ENCODE assay signal across 8 cellular contexts in the genomic region with DNA sequence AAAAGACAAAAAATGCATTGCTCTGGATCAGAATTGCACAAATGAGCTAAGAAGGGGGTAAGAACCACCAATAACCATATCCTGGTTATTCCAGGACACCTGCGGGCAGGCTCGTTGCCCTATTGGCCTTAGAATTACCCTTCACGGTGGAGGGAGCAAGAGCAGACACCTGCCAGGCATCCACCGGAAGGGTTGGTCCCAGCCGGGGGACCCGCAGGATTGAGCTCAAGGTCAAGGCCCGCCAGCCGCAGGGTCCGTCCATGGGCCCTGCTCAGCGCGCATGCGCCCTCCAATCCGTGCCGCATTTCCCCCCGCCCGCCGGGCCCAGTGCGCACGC. TPM values are rescaled to one million over a fixed set of nuclear protein-coding genes. Genes with fewer than 3 reads are reported as not detected.
DNase-seq lines count a peak whose midpoint lies in the region; TF ChIP-seq lines count a peak whose summit lies in the region.

No MANE protein-coding gene starts in this region.

- peaks cover 64% of the 10 kb centered on the region for H4K20me1 ChIP-seq in osteoblast (ENCODE audit: insufficient read depth, low read length)

- DNase-seq in activated T-cell treated with anti-CD3 and anti-CD28 coated beads, Interleukin-2, amount 50 U/mL, for 1 hour, result peak; percentile 97
- DNase-seq in activated T-cell treated with anti-CD3 and anti-CD28 coated beads, Interleukin-2, amount 50 U/mL, for 48 hours, result no peak
- DNase-seq in SJCRH30 (peak in 1 of 2 experiments; percentile 90), esophagus squamous epithelium (lab: John Stamatoyannopoulos, UW) (no peak), osteoblast (ENCODE audit: insufficient read length, low spot score, missing footprints) (peak; percentile 99), ACHN (no peak), DMS79 treated with DMSO at 0.1 percent for 48 hours (lab: John Stamatoyannopoulos, UW) (no peak), globus pallidus (ENCODE audit: low spot score) (no peak)

- peak overlapping the region; percentile 96 for H3K4me3 ChIP-seq in SJCRH30
- peak overlapping the region; percentile 95 to 100 (median 99) for H3K4me3 ChIP-seq in esophagus squamous epithelium
- peak overlapping the region; percentile 100 for H3K4me3 ChIP-seq in osteoblast (ENCODE audit: insufficient read depth, low read length)

- peaks cover 71% of the 10 kb centered on the region for H3K79me2 ChIP-seq in osteoblast (ENCODE audit: insufficient read depth, low read length)

- H3K36me3 ChIP-seq in SJCRH30 (peaks cover 50% of the 10 kb centered on the region), esophagus squamous epithelium (peaks cover 37 to 57% (median 38%) of the 10 kb centered on the region in 3 donors), osteoblast (ENCODE audit: insufficient read depth, low read length) (peaks cover 47% of the 10 kb centered on the region)

- H2AFZ ChIP-seq in osteoblast (ENCODE audit: low read length), result no peak overlapping the region

- H3K27me3 ChIP-seq in SJCRH30 (no peaks in the 10 kb centered on the region), esophagus squamous epithelium (no peaks in the 10 kb centered on the region), osteoblast (ENCODE audit: insufficient read depth, low read length) (no peaks in the 10 kb centered on the region)

- H3K27ac ChIP-seq in SJCRH30 (peak overlapping the region; percentile 99), esophagus squamous epithelium (peak overlapping the region; percentile 97 to 100 (median 98)), osteoblast (ENCODE audit: low read depth, low read length) (peak overlapping the region; percentile 95)

- intact Hi-C loops in esophagus squamous epithelium (cut with DNase I), result no loop called here

- H3K9me3 ChIP-seq in SJCRH30 (replicated peaks) (no peaks in the 10 kb centered on the region), esophagus squamous epithelium (no peaks in the 10 kb centered on the region), osteoblast (ENCODE audit: low read depth, low read length) (no peaks in the 10 kb centered on the region)

- in situ Hi-C loops in ACHN (cut with HindIII; ENCODE audit: low pct_ligation_motif_present, low pct_unique_long_range_greater_than_20kb, low sequenced_read_pairs), result no loop called here

- TF ChIP-seq POLR2A in esophagus squamous epithelium (IDR thresholded peaks at IDR 0.05), result no peak

- TF ChIP-seq CTCF in esophagus squamous epithelium (IDR thresholded peaks at IDR 0.05), result no peak
- no peak for TF ChIP-seq CTCF in osteoblast (IDR thresholded peaks at IDR 0.05; ENCODE audit: extremely low read depth, low read depth, low read length)

- 0% methylated on average over 2 to 3 of the region's 19 CpGs for WGBS in esophagus squamous epithelium, 2 donors

- H3K4me1 ChIP-seq in SJCRH30 (no peaks in the 10 kb centered on the region; the same call in 1 of the 2 replicates), esophagus squamous epithelium (peaks cover 27 to 70% (median 29%) of the 10 kb centered on the region in 3 donors), osteoblast (ENCODE audit: insufficient read depth, low read length) (peaks cover 35% of the 10 kb centered on the region)

- H3K4me2 ChIP-seq in osteoblast (ENCODE audit: insufficient read depth, low read length), result peak overlapping the region; percentile 100

RNA-seq across cellular contexts. Expression of a gene that starts 0.6 kb away (rescaled TPM):
- 374 and 387 TPM in 2 replicates for total RNA-seq in SJCRH30 (2014; rRNA removed; shearing (Covaris generic))
- total RNA-seq in esophagus squamous epithelium, result 100 to 1,000 TPM; 217 to 417 (median 248) TPM
- 182 and 203 TPM in 2 replicates for total RNA-seq in osteoblast

RNA-seq across cellular contexts. Expression of a gene that starts 54.8 kb away (rescaled TPM):
- not detected in 2 replicates for total RNA-seq in SJCRH30 (2014; rRNA removed; shearing (Covaris generic))
- total RNA-seq in esophagus squamous epithelium (10 to 100 TPM in 1 of 4 donors, 1 to 10 TPM in 1, under 1 TPM in 1, not detected in 1; 0.92 to 12.3 (median 5.9) TPM), osteoblast (0.72 and 0.88 TPM in 2 replicates)

Comparison
In these comparisons a context has a peak if more than half of its experiments do, and no peak if none do; other contexts are left out.
1. DNase-seq: peak in activated T-cell treated with anti-CD3 and anti-CD28 coated beads, Interleukin-2, amount 50 U/mL, for 1 hour (single experiment) and osteoblast (single experiment); none in activated T-cell treated with anti-CD3 and anti-CD28 coated beads, Interleukin-2, amount 50 U/mL, for 48 hours (0 of 2), esophagus squamous epithelium (single experiment), ACHN (single experiment), DMS79 treated with DMSO at 0.1 percent for 48 hours (single experiment) and globus pallidus (single experiment).
2. Peak in every context shown above with its lines, with median percentiles within 50 percentile points of each other: H3K27ac ChIP-seq and H3K4me3 ChIP-seq.